In genomic region chr5:135398160-135398854, GRCh38 we compare ENCODE assay signal across 8 cellular contexts. TPM values are rescaled to one million over a fixed set of nuclear protein-coding genes. Genes with fewer than 3 reads are reported as not detected.
A peak's percentile ranks its signal among the peaks of the same experiment; 100 is the strongest.
DNase-seq lines count a peak whose midpoint lies in the region; ATAC-seq, FAIRE-seq and TF ChIP-seq lines count a peak whose summit lies in the region.

No MANE protein-coding gene starts in this region.

- H3K27me3 Mint-ChIP-seq in activated CD4-positive, alpha-beta T cell treated with anti-CD3 and anti-CD28 coated beads, Interleukin-2, amount 10 ng/mL, durations not matched to agents 7 days and 5 days = peaks cover 10% of the 10 kb centered on the region
- no peaks in the 10 kb centered on the region for H3K27me3 Mint-ChIP-seq in natural killer cell (ENCODE audit: low read depth in 2 of 2)

- POLR2A ChIA-PET in activated CD4-positive, alpha-beta T cell treated with anti-CD3 and anti-CD28 coated beads, Interleukin-2, amount 10 ng/mL, durations not matched to agents 7 days and 5 days (lab: Charles Lee) = no interaction called here

- peak overlapping the region; percentile 96 for H3K27ac Mint-ChIP-seq in activated CD4-positive, alpha-beta T cell treated with anti-CD3 and anti-CD28 coated beads, Interleukin-2, amount 10 ng/mL, durations not matched to agents 7 days and 5 days
- H3K27ac Mint-ChIP-seq in natural killer cell = peak overlapping the region; percentile 77 to 94

- H3K4me1 Mint-ChIP-seq in activated CD4-positive, alpha-beta T cell treated with anti-CD3 and anti-CD28 coated beads, Interleukin-2, amount 10 ng/mL, durations not matched to agents 7 days and 5 days = peaks cover 60% of the 10 kb centered on the region
- peaks cover 53 to 57% of the 10 kb centered on the region in 2 donors for H3K4me1 Mint-ChIP-seq in natural killer cell

- peak overlapping the region; percentile 89 for H3K4me3 Mint-ChIP-seq in activated CD4-positive, alpha-beta T cell treated with anti-CD3 and anti-CD28 coated beads, Interleukin-2, amount 10 ng/mL, durations not matched to agents 7 days and 5 days
- H3K4me3 Mint-ChIP-seq in natural killer cell = peak overlapping the region; percentile 84

- H3K36me3 Mint-ChIP-seq in activated CD4-positive, alpha-beta T cell treated with anti-CD3 and anti-CD28 coated beads, Interleukin-2, amount 10 ng/mL, durations not matched to agents 7 days and 5 days (ENCODE audit: low read depth) = peaks cover 21% of the 10 kb centered on the region
- H3K36me3 Mint-ChIP-seq in natural killer cell = no peaks in the 10 kb centered on the region

- TF ChIP-seq CTCF in epithelial cell of esophagus (IDR thresholded peaks at IDR 0.05; ENCODE audit: insufficient read depth, low read depth, low read length, missing control alignments) (no peak), natural killer cell (IDR thresholded peaks at IDR 0.05) (no peak), transverse colon (IDR thresholded peaks at IDR 0.05) (no peak)

- H3K4me3 ChIP-seq in epithelial cell of esophagus (ENCODE audit: low read length) (peak overlapping the region; percentile 73), transverse colon (peak overlapping the region; percentile 95 to 99 (median 98))

- H3K27ac ChIP-seq in transverse colon = peak overlapping the region; percentile 88 to 95 (median 92)

- CTCF ChIA-PET in activated CD4-positive, alpha-beta T cell treated with anti-CD3 and anti-CD28 coated beads, Interleukin-2, amount 10 ng/mL, durations not matched to agents 7 days and 5 days (lab: Charles Lee) = interaction anchor here (1.7 kb wide), 1 partner anchor 28 kb away, joined by 5 read pairs; no protein-coding TSS in a partner anchor

- no peak for TF ChIP-seq EP300 in transverse colon (IDR thresholded peaks at IDR 0.05; ENCODE audit: low read depth)

- in situ Hi-C loops in transverse colon (cut with MboI; ENCODE audit: low pct_ligation_motif_present in 1 of 4, low pct_unique_long_range_greater_than_20kb in 1 of 4, low sequenced_read_pairs in 3 of 4) = no loop called here

- intact Hi-C loops in natural killer cell (cut with micrococcal nuclease) = no loop called here
- intact Hi-C loops in transverse colon (cut with DNase I; ENCODE audit: low total_unique reads) = loop anchor here (5.0 kb wide), 1 partner anchor 41 kb away; no protein-coding TSS in a partner anchor

- H3K4me1 ChIP-seq in transverse colon = peaks cover 19 to 58% (median 47%) of the 10 kb centered on the region in 4 donors

- ATAC-seq in natural killer cell (peak; percentile 23 to 33 (median 23)), HG03196 (IDR thresholded peaks at IDR 0.05; ENCODE audit: unreplicated experiment) (no peak)

- WGBS in transverse colon (ENCODE audit: low coverage in 1 of 2), 2 donors = 0% methylated on average over 41 of the region's 43 CpGs; no CpG with 5 or more reads in 1 of the 2 donors

- FAIRE-seq in H54 (lab: Jason Lieb, UNC) = no peak

- DNase-seq in ELR (ENCODE audit: low read depth) (peak; percentile 55), H54 (ENCODE audit: insufficient read length, low spot score) (peak; percentile 24), NCI-H1092 treated with DMSO at 0.1 percent for 48 hours (lab: John Stamatoyannopoulos, UW) (peak; percentile 27), epithelial cell of esophagus (ENCODE audit: low read depth) (peak; percentile 50), natural killer cell (peak; percentile 33), transverse colon (peak; percentile 77)
- peak; percentile 60 for DNase-seq in activated CD4-positive, alpha-beta T cell treated with anti-CD3 and anti-CD28 coated beads, Interleukin-2, amount 10 ng/mL, durations not matched to agents 7 days and 5 days

- H3K9me3 ChIP-seq in transverse colon = no peaks in the 10 kb centered on the region

- TF ChIP-seq POLR2A in H54 (IDR thresholded peaks at IDR 0.05; ENCODE audit: low read depth, low read length) (no peak), transverse colon (IDR thresholded peaks at IDR 0.05) (no peak)

- no peaks in the 10 kb centered on the region for H3K36me3 ChIP-seq in transverse colon

- H3K27me3 ChIP-seq in transverse colon = no peaks in the 10 kb centered on the region

- no peaks in the 10 kb centered on the region for H3K9me3 Mint-ChIP-seq in activated CD4-positive, alpha-beta T cell treated with anti-CD3 and anti-CD28 coated beads, Interleukin-2, amount 10 ng/mL, durations not matched to agents 7 days and 5 days
- H3K9me3 Mint-ChIP-seq in natural killer cell = no peaks in the 10 kb centered on the region

RNA-seq across cellular contexts. Expression of gene MACROH2A1, which starts 0.7 kb away (rescaled TPM):
- total RNA-seq in activated CD4-positive, alpha-beta T cell treated with anti-CD3 and anti-CD28 coated beads, Interleukin-2, amount 10 ng/mL, durations not matched to agents 7 days and 5 days = 100 to 1,000 TPM; 287 to 297 TPM
- 100 to 1,000 TPM; 139 to 160 (median 139) TPM for total RNA-seq in natural killer cell
- 100 to 1,000 TPM; 190 to 348 (median 314) TPM for total RNA-seq in transverse colon

RNA-seq across cellular contexts. Expression of gene DCANP1, which starts 48.8 kb away (rescaled TPM):
- not detected for total RNA-seq in activated CD4-positive, alpha-beta T cell treated with anti-CD3 and anti-CD28 coated beads, Interleukin-2, amount 10 ng/mL, durations not matched to agents 7 days and 5 days
- total RNA-seq in natural killer cell = under 1 TPM in 1 of 3 donors, not detected in 2; 0.07 TPM
- total RNA-seq in transverse colon = under 1 TPM in 1 of 4 donors, not detected in 3; 0.95 TPM

RNA-seq across cellular contexts. Expression of gene TIFAB, which starts 53.8 kb away (rescaled TPM):
- total RNA-seq in activated CD4-positive, alpha-beta T cell treated with anti-CD3 and anti-CD28 coated beads, Interleukin-2, amount 10 ng/mL, durations not matched to agents 7 days and 5 days = not detected
- total RNA-seq in natural killer cell = under 1 TPM in 2 of 3 donors, not detected in 1; 0.05 to 0.21 TPM
- total RNA-seq in transverse colon = under 1 TPM in 1 of 4 donors, not detected in 3; 0.16 TPM

Comparison
In these comparisons a context has a peak if more than half of its experiments do, and no peak if none do; other contexts are left out.
1. DNase-seq: peak in every context shown above with its lines; median percentile 77 in transverse colon; 60 in activated CD4-positive, alpha-beta T cell treated with anti-CD3 and anti-CD28 coated beads, Interleukin-2, amount 10 ng/mL, durations not matched to agents 7 days and 5 days; 55 in ELR; 50 in epithelial cell of esophagus; 33 in natural killer cell; 27 in NCI-H1092 treated with DMSO at 0.1 percent for 48 hours; 24 in H54.